12 cellular contexts compared by ENCODE assay signal in the genomic region with DNA sequence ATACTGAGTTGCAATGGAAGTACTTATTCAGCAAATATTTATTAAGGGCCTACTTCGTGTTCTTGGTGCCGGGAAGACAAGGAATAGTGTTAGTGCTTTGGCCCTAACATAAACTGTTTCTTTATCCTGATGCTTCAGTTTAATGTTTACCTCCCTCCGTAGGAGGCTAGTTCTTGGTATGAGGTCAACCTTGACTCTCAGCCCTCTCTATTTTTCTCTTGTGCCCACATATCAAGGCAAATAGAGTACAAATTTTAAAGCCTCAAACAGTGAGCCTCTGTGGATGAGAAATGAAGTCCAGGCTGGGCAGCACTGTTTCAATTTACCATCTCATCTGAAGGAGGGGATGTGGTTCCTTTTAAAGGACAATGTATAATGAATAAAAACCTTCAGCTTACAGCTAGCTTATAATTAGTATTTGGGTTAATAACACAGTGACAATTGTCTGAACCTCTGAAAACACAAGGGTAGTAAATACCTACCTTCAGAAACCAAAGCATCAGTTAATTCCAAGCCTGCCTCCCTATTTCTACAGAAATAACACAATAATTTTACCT.
DNase-seq lines count a peak whose midpoint lies in the region; ATAC-seq, FAIRE-seq and TF ChIP-seq lines count a peak whose summit lies in the region.
"Had no signal": no experiment of that assay in that cellular context is flagged by ENCODE, and none has a peak within 500 bp of the region (broad histone marks: within the 10 kb centered on the region; RNA-seq: fewer than 3 reads in every experiment).

No MANE protein-coding gene starts in this region.

- H3F3A ChIP-seq in neural progenitor cell (ENCODE audit: low read depth) = peaks cover 5% of the 10 kb centered on the region

- H3K27me3 Mint-ChIP-seq in neural progenitor cell (ENCODE audit: insufficient read depth, low read depth) = no peaks in the 10 kb centered on the region
- H3K27me3 Mint-ChIP-seq in activated T-cell treated with anti-CD3 and anti-CD28 coated beads, Interleukin-2, amount 50 U/mL, for 24 hours = peaks cover 13% of the 10 kb centered on the region
- H3K27me3 Mint-ChIP-seq: B cell, naive B cell had no signal

- no peak overlapping the region for H3K9ac ChIP-seq in neural progenitor cell

- ATAC-seq in HG02623 (IDR thresholded peaks at IDR 0.05; ENCODE audit: unreplicated experiment) = peak; percentile 51

- H3K36me3 ChIP-seq in A673 (ENCODE audit: insufficient read depth, low read length, poor library complexity, severe bottlenecking) (no peaks in the 10 kb centered on the region), neural progenitor cell (no peaks in the 10 kb centered on the region), Peyer's patch (no peaks in the 10 kb centered on the region)

- no peak overlapping the region for H3K4me2 ChIP-seq in neural progenitor cell

- peaks cover 83% of the 10 kb centered on the region for H3K79me2 ChIP-seq in neural progenitor cell (ENCODE audit: low read depth)

- CTCF ChIA-PET in A673 (lab: Charles Lee) = no interaction called here

- no peaks in the 10 kb centered on the region for H3K27me3 ChIP-seq in A673 (replicated peaks; ENCODE audit: insufficient read depth, low read depth, low read length, poor library complexity)
- no peaks in the 10 kb centered on the region for H3K27me3 ChIP-seq in neural progenitor cell
- H3K27me3 ChIP-seq in Peyer's patch = no peaks in the 10 kb centered on the region

- BruUV-seq in A673 (replicated peaks; lab: Mats Ljungman, UMichigan) = no TSS peak

- peaks cover 8% of the 10 kb centered on the region for H4K20me1 ChIP-seq in neural progenitor cell (ENCODE audit: low read depth)

- peak overlapping the region; percentile 81 for H3K27ac Mint-ChIP-seq in neural progenitor cell
- no peak overlapping the region for H3K27ac Mint-ChIP-seq in activated T-cell treated with anti-CD3 and anti-CD28 coated beads, Interleukin-2, amount 50 U/mL, for 24 hours
- H3K27ac Mint-ChIP-seq: activated CD4-positive, alpha-beta memory T cell treated with anti-CD3 and anti-CD28 coated beads, Interleukin-2, amount 10 ng/mL, durations not matched to agents 7 days and 5 days; B cell had no signal

- no peak for DNase-seq in A673 (ENCODE audit: low spot score)
- DNase-seq in caudate nucleus (lab: John Stamatoyannopoulos, UW) = no peak
- DNase-seq in neural progenitor cell (ENCODE audit: low spot score) = no peak
- DNase-seq in Peyer's patch = no peak
- DNase-seq in midbrain (lab: John Stamatoyannopoulos, UW) = no peak
- no peak for DNase-seq in activated T-cell treated with anti-CD3 and anti-CD28 coated beads, Interleukin-2, amount 50 U/mL, for 24 hours
- DNase-seq in urothelium cell line (ENCODE audit: low spot score) = no peak
- DNase-seq: activated CD4-positive, alpha-beta memory T cell treated with anti-CD3 and anti-CD28 coated beads, Interleukin-2, amount 10 ng/mL, durations not matched to agents 7 days and 5 days; naive B cell; NCI-H146 had no signal

- H2AFZ ChIP-seq in neural progenitor cell (replicated peaks) = no peak overlapping the region

- no peaks in the 10 kb centered on the region for H3K9me3 Mint-ChIP-seq in neural progenitor cell
- no peaks in the 10 kb centered on the region for H3K9me3 Mint-ChIP-seq in activated T-cell treated with anti-CD3 and anti-CD28 coated beads, Interleukin-2, amount 50 U/mL, for 24 hours
- H3K9me3 Mint-ChIP-seq: activated CD4-positive, alpha-beta memory T cell treated with anti-CD3 and anti-CD28 coated beads, Interleukin-2, amount 10 ng/mL, durations not matched to agents 7 days and 5 days; naive B cell had no signal

- H3K27ac ChIP-seq in A673 (ENCODE audit: low read depth, low read length, poor library complexity, severe bottlenecking) = peak overlapping the region; percentile 76
- H3K27ac ChIP-seq in caudate nucleus (ENCODE audit: low read depth, low read length) = peak overlapping the region; percentile 53
- H3K27ac ChIP-seq in neural progenitor cell = peak overlapping the region; percentile 31
- peak overlapping the region in 1 of 4 donors; percentile 1 for H3K27ac ChIP-seq in Peyer's patch

- H3K4me1 ChIP-seq in A673 (ENCODE audit: insufficient read depth, low read length, poor library complexity, severe bottlenecking) (peaks cover 46% of the 10 kb centered on the region), neural progenitor cell (peaks cover 63% of the 10 kb centered on the region), Peyer's patch (peaks cover 0 to 19% (median 0%) of the 10 kb centered on the region in 4 donors)

- no peaks in the 10 kb centered on the region for H3K9me3 ChIP-seq in A673 (ENCODE audit: low read depth, low read length, poor library complexity, severe bottlenecking)
- H3K9me3 ChIP-seq in neural progenitor cell (ENCODE audit: low read depth) = no peaks in the 10 kb centered on the region
- no peaks in the 10 kb centered on the region for H3K9me3 ChIP-seq in Peyer's patch

- peaks cover 51% of the 10 kb centered on the region for H3K4me1 Mint-ChIP-seq in neural progenitor cell
- H3K4me1 Mint-ChIP-seq in activated T-cell treated with anti-CD3 and anti-CD28 coated beads, Interleukin-2, amount 50 U/mL, for 24 hours (ENCODE audit: low read depth) = no peaks in the 10 kb centered on the region
- H3K4me1 Mint-ChIP-seq: activated CD4-positive, alpha-beta memory T cell treated with anti-CD3 and anti-CD28 coated beads, Interleukin-2, amount 10 ng/mL, durations not matched to agents 7 days and 5 days had no signal

- H3K36me3 Mint-ChIP-seq in neural progenitor cell = peaks cover 2% of the 10 kb centered on the region
- H3K36me3 Mint-ChIP-seq in activated T-cell treated with anti-CD3 and anti-CD28 coated beads, Interleukin-2, amount 50 U/mL, for 24 hours (ENCODE audit: low read depth) = no peaks in the 10 kb centered on the region
- H3K36me3 Mint-ChIP-seq: naive B cell had no signal

- no peak overlapping the region for H3K4me3 ChIP-seq in A673 (ENCODE audit: low read depth, low read length, poor library complexity, severe bottlenecking)
- no peak overlapping the region for H3K4me3 ChIP-seq in neural progenitor cell
- H3K4me3 ChIP-seq in Peyer's patch = no peak overlapping the region

- TF ChIP-seq CTCF in A673 (conservative IDR thresholded peaks at IDR 0.05; ENCODE audit: low read depth, low read length) = no peak
- TF ChIP-seq CTCF in neural progenitor cell (IDR thresholded peaks at IDR 0.05) = no peak
- TF ChIP-seq CTCF in Peyer's patch (IDR thresholded peaks at IDR 0.05) = no peak

- H3K4me3 Mint-ChIP-seq in neural progenitor cell = no peak overlapping the region
- H3K4me3 Mint-ChIP-seq in activated T-cell treated with anti-CD3 and anti-CD28 coated beads, Interleukin-2, amount 50 U/mL, for 24 hours = no peak overlapping the region
- H3K4me3 Mint-ChIP-seq: activated CD4-positive, alpha-beta memory T cell treated with anti-CD3 and anti-CD28 coated beads, Interleukin-2, amount 10 ng/mL, durations not matched to agents 7 days and 5 days; B cell; naive B cell had no signal

- no peak for TF ChIP-seq POLR2A in Peyer's patch (IDR thresholded peaks at IDR 0.05)

- FAIRE-seq in urothelium cell line (lab: Jason Lieb, UNC) = no peak

- intact Hi-C loops in A673 (cut with micrococcal nuclease; ENCODE audit: unreplicated experiment) = no loop called here

- POLR2A ChIA-PET in A673 (lab: Charles Lee; ENCODE audit: low non-redundant PET) = no interaction called here
